Comparison of ENCODE assay signal across 20 cellular contexts in the genomic region with DNA sequence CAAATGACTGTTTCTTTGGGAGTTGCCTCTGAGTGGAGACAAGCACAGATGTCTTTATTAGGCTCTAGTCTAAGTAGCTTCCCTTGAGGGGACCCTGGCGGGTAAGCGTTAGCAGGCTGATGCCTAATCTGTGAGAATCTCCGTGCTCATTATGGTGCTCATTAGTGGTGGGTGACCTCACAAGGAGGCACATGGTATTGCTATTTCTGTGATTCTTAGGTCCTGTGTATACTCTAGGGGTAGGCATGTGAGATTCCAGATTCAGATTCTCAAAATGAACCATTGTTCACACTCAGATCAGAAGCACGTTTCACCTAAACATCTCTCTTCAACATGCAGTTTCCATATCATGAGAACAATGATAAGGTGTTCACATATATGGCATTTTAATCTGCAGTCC.
"Had no signal": no experiment of that assay in that cellular context is flagged by ENCODE, and none has a peak within 500 bp of the region (broad histone marks: within the 10 kb centered on the region; RNA-seq: fewer than 3 reads in every experiment).

No MANE protein-coding gene starts in this region.

- DNase-seq: effector memory CD4-positive, alpha-beta T cell; gastrocnemius medialis; immature natural killer cell; kidney; left cardiac atrium; left ventricle myocardium inferior; lower lobe of right lung; midbrain; small intestine; stimulated activated CD4-positive, alpha-beta T cell treated with anti-CD3 and anti-CD28 coated beads, Interleukin-12 subunit alpha, Interleukin-12 subunit beta, amount 100 ng/mL, for 4 hours; stimulated activated naive CD4-positive, alpha-beta T cell treated with Interleukin-2 at 50 U/mL for 16 hours had no signal

- FAIRE-seq: kidney, small intestine, urothelium cell line had no signal

- H3K9ac ChIP-seq: parathyroid adenoma had no signal

- H3K4me3 Mint-ChIP-seq: immature natural killer cell; memory B cell; natural killer cell treated with Interleukin-12 subunit alpha and Interleukin-12 subunit beta and Interleukin-15 and Interleukin-18, amount 100 ng/mL, for 72 hours; type B pancreatic cell had no signal

- H3K27me3 ChIP-seq: esophagus muscularis mucosa, gastrocnemius medialis, right atrium auricular region had no signal

- H3K79me2 ChIP-seq: parathyroid adenoma had no signal

- H3K4me1 ChIP-seq: esophagus muscularis mucosa, gastrocnemius medialis, left ventricle myocardium inferior, lower lobe of right lung, parathyroid adenoma, prostate gland, right atrium auricular region had no signal

- H3K9me3 ChIP-seq: esophagus muscularis mucosa, gastrocnemius medialis, left ventricle myocardium inferior, lower lobe of right lung, prostate gland, right atrium auricular region had no signal

- H3K36me3 Mint-ChIP-seq: memory B cell; natural killer cell treated with Interleukin-12 subunit alpha and Interleukin-12 subunit beta and Interleukin-15 and Interleukin-18, amount 100 ng/mL, for 72 hours; type B pancreatic cell had no signal

- H3K27ac Mint-ChIP-seq: immature natural killer cell; memory B cell; natural killer cell treated with Interleukin-12 subunit alpha and Interleukin-12 subunit beta and Interleukin-15 and Interleukin-18, amount 100 ng/mL, for 72 hours; type B pancreatic cell had no signal

- H2AFZ ChIP-seq: parathyroid adenoma had no signal

- H3K4me3 ChIP-seq: esophagus muscularis mucosa, gastrocnemius medialis, left ventricle myocardium inferior, lower lobe of right lung, prostate gland, right atrium auricular region had no signal

- H3K9me3 Mint-ChIP-seq: type B pancreatic cell had no signal

- H3K27ac ChIP-seq: epithelial cell of prostate, esophagus muscularis mucosa, gastrocnemius medialis, left ventricle myocardium inferior, lower lobe of right lung, parathyroid adenoma, prostate gland, right atrium auricular region had no signal

- H3K4me1 Mint-ChIP-seq: immature natural killer cell, memory B cell had no signal

- H3K36me3 ChIP-seq: esophagus muscularis mucosa, gastrocnemius medialis, left ventricle myocardium inferior, lower lobe of right lung, prostate gland, right atrium auricular region had no signal

- ATAC-seq: gastrocnemius medialis; left cardiac atrium; lower lobe of right lung; natural killer cell treated with Interleukin-12 subunit alpha and Interleukin-12 subunit beta and Interleukin-15 and Interleukin-18, amount 100 ng/mL, for 72 hours had no signal

- H3K27me3 Mint-ChIP-seq: memory B cell; natural killer cell treated with Interleukin-12 subunit alpha and Interleukin-12 subunit beta and Interleukin-15 and Interleukin-18, amount 100 ng/mL, for 72 hours; type B pancreatic cell had no signal
